ENCODE assay signal across 8 cellular contexts in genomic region chr1:113784104-113784779, GRCh38. TPM values are rescaled to one million over a fixed set of nuclear protein-coding genes. Genes with fewer than 3 reads are reported as not detected.
DNase-seq lines count a peak whose midpoint lies in the region; ATAC-seq lines count a peak whose summit lies in the region.

No MANE protein-coding gene starts in this region.

- H3K4me3 Mint-ChIP-seq in natural killer cell treated with Interleukin-12 subunit alpha and Interleukin-12 subunit beta and Interleukin-15 and Interleukin-18, amount 100 ng/mL, for 72 hours, result no peak overlapping the region

- H3K27me3 Mint-ChIP-seq in natural killer cell treated with Interleukin-12 subunit alpha and Interleukin-12 subunit beta and Interleukin-15 and Interleukin-18, amount 100 ng/mL, for 72 hours, result no peaks in the 10 kb centered on the region

- no peak overlapping the region for H3K27ac Mint-ChIP-seq in natural killer cell treated with Interleukin-12 subunit alpha and Interleukin-12 subunit beta and Interleukin-15 and Interleukin-18, amount 100 ng/mL, for 72 hours

- H3K36me3 Mint-ChIP-seq in natural killer cell treated with Interleukin-12 subunit alpha and Interleukin-12 subunit beta and Interleukin-15 and Interleukin-18, amount 100 ng/mL, for 72 hours, result no peaks in the 10 kb centered on the region

- H3K4me1 Mint-ChIP-seq in natural killer cell treated with Interleukin-12 subunit alpha and Interleukin-12 subunit beta and Interleukin-15 and Interleukin-18, amount 100 ng/mL, for 72 hours (ENCODE audit: low read depth in 2 of 2), result peaks cover 29 to 33% of the 10 kb centered on the region in 2 donors

- intact Hi-C loops in Right ventricle myocardium superior (cut with DNase I) (no loop called here), cardiac septum (cut with DNase I) (no loop called here)

- DNase-seq in Right ventricle myocardium superior (no peak), cardiac septum (ENCODE audit: low spot score) (no peak), NCI-H1105 (lab: John Stamatoyannopoulos, UW) (no peak), SIG-M5 treated with dmso at 0.1 percent for 504 hours (lab: John Stamatoyannopoulos, UW; ENCODE audit: unreplicated experiment) (no peak), mesenteric fat pad (ENCODE audit: low spot score) (no peak)
- peak; percentile 51 to 55 for DNase-seq in activated T-cell treated with anti-CD3 and anti-CD28 coated beads, Interleukin-2, amount 50 U/mL, for 48 hours
- DNase-seq in natural killer cell treated with Interleukin-12 subunit alpha and Interleukin-12 subunit beta and Interleukin-15 and Interleukin-18, amount 100 ng/mL, for 72 hours (ENCODE audit: low spot score), result no peak

- peak; percentile 29 for ATAC-seq in Right ventricle myocardium superior (ENCODE audit: poor library complexity)
- ATAC-seq in HG03064 (IDR thresholded peaks at IDR 0.05; ENCODE audit: low read depth, unreplicated experiment), result peak; percentile 61
- peak; percentile 79 to 83 for ATAC-seq in natural killer cell treated with Interleukin-12 subunit alpha and Interleukin-12 subunit beta and Interleukin-15 and Interleukin-18, amount 100 ng/mL, for 72 hours

- no peaks in the 10 kb centered on the region for H3K9me3 Mint-ChIP-seq in natural killer cell treated with Interleukin-12 subunit alpha and Interleukin-12 subunit beta and Interleukin-15 and Interleukin-18, amount 100 ng/mL, for 72 hours

RNA-seq across cellular contexts. Expression of gene PHTF1, which starts 25.0 kb away (rescaled TPM):
- total RNA-seq in Right ventricle myocardium superior (6.5 TPM), cardiac septum (15.0 TPM), mesenteric fat pad (14.7 TPM)
- total RNA-seq in natural killer cell treated with Interleukin-12 subunit alpha and Interleukin-12 subunit beta and Interleukin-15 and Interleukin-18, amount 100 ng/mL, for 72 hours, result 10 to 100 TPM; 29.0 to 44.0 TPM

RNA-seq across cellular contexts. Expression of gene RSBN1, which starts 28.0 kb away (rescaled TPM):
- 9.6 TPM for total RNA-seq in Right ventricle myocardium superior
- total RNA-seq in cardiac septum, result 11.0 TPM
- total RNA-seq in natural killer cell treated with Interleukin-12 subunit alpha and Interleukin-12 subunit beta and Interleukin-15 and Interleukin-18, amount 100 ng/mL, for 72 hours, result 10 to 100 TPM; 18.7 to 27.7 TPM
- total RNA-seq in mesenteric fat pad, result 14.5 TPM

Comparison
In these comparisons a context has a peak if more than half of its experiments do, and no peak if none do; other contexts are left out.
1. ATAC-seq: peak in every context shown above with its lines; median percentile 81 in natural killer cell treated with Interleukin-12 subunit alpha and Interleukin-12 subunit beta and Interleukin-15 and Interleukin-18, amount 100 ng/mL, for 72 hours; 61 in HG03064; 29 in Right ventricle myocardium superior.
2. DNase-seq: peak in activated T-cell treated with anti-CD3 and anti-CD28 coated beads, Interleukin-2, amount 50 U/mL, for 48 hours (2 of 2); none in Right ventricle myocardium superior (single experiment), cardiac septum (single experiment), natural killer cell treated with Interleukin-12 subunit alpha and Interleukin-12 subunit beta and Interleukin-15 and Interleukin-18, amount 100 ng/mL, for 72 hours (single experiment), NCI-H1105 (single experiment), SIG-M5 treated with dmso at 0.1 percent for 504 hours (single experiment) and mesenteric fat pad (single experiment).